ENCODE assay signal across 1 cellular context in genomic region chr10:73997479-73997805, GRCh38.
TF ChIP-seq lines count a peak whose summit lies in the region.

No MANE protein-coding gene starts in this region.

TF ChIP-seq in HepG2, 621 proteins besides CTCF, POLR2A, EP300 and RAD21 (continued from another document):
- TF ChIP-seq KIAA2018 (CRISPR knock-in tag; IDR thresholded peaks at IDR 0.05; ENCODE audit: borderline replicate concordance) (no peak), ZSCAN25 (CRISPR knock-in tag; IDR thresholded peaks at IDR 0.05) (no peak), HNF1A (IDR thresholded peaks at IDR 0.05; ENCODE audit: low read depth) (no peak), HNF1A (CRISPR knock-in tag; IDR thresholded peaks at IDR 0.05; ENCODE audit: borderline replicate concordance) (no peak), IKZF1 (IDR thresholded peaks at IDR 0.05) (no peak), ZNF446 (CRISPR knock-in tag; IDR thresholded peaks at IDR 0.05) (no peak), ETV6 (CRISPR knock-in tag; conservative IDR thresholded peaks at IDR 0.05) (no peak), JUND (CRISPR knock-in tag; IDR thresholded peaks at IDR 0.05) (no peak), IRF2 (CRISPR knock-in tag; IDR thresholded peaks at IDR 0.05) (no peak), E2F5 (CRISPR knock-in tag; conservative IDR thresholded peaks at IDR 0.05) (0 out of 2 replicates have a peak, but pooled peaks have one; percentile 9), HMGA1 (CRISPR knock-in tag; conservative IDR thresholded peaks at IDR 0.05) (no peak), ZNF550 (CRISPR knock-in tag; IDR thresholded peaks at IDR 0.05; ENCODE audit: borderline replicate concordance) (no peak), TBX2 (CRISPR knock-in tag; IDR thresholded peaks at IDR 0.05; ENCODE audit: borderline replicate concordance) (peak; percentile 57; the same call in 1 of the 2 replicates), SNAI1 (CRISPR knock-in tag; IDR thresholded peaks at IDR 0.05; ENCODE audit: borderline replicate concordance) (0 out of 2 replicates have a peak, but pooled peaks have one; percentile 0)
